Comparison of ENCODE assay signal across 6 cellular contexts in the genomic region with DNA sequence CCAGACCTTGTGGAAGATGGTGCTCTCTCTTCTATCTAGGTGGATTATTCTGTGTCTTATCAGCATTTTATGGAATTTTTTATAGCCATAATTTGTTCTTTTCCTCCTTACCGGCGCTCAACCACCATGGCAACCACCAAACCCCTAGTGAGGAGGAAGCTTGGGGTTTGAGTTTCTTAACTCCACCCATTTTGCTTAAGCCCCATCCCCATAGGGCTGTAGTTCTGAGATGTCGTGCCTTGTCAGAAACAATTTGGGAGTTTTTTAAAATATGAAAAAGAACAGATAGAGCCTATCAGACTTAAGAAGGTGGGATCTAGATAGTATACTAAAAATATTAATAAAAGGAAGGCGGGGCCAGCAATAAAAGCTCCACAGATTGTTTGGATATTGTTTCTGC. TPM values are rescaled to one million over a fixed set of nuclear protein-coding genes. Genes with fewer than 3 reads are reported as not detected.
A peak's percentile ranks its signal among the peaks of the same experiment; 100 is the strongest.
DNase-seq lines count a peak whose midpoint lies in the region; ATAC-seq, FAIRE-seq and TF ChIP-seq lines count a peak whose summit lies in the region.

No MANE protein-coding gene starts in this region.

- SMC1A ChIA-PET in GM12878 (lab: Charles Lee; ENCODE audit: uncharacterized antibody, unreplicated experiment) = interaction anchor here (0.8 to 17.2 kb wide), 14 partner anchors 8 to 88 kb away, joined by 3 to 347 read pairs (median 4); partner anchors contain the start of gene HLA-DMA

- H3K36me3 Mint-ChIP-seq in naive thymus-derived CD8-positive, alpha-beta T cell = peaks cover 20 to 65% (median 45%) of the 10 kb centered on the region in 3 donors

- no peaks in the 10 kb centered on the region for H3K9me3 ChIP-seq in GM12878 (replicated peaks; ENCODE audit: control insufficient read depth, insufficient read depth, low read length)

- FAIRE-seq in GM12878 (lab: Jason Lieb, UNC) = no peak

- H3K4me3 Mint-ChIP-seq in naive thymus-derived CD8-positive, alpha-beta T cell = peak overlapping the region; percentile 78 to 99 (median 99)

- CTCF ChIA-PET in AG04449 (lab: Yijun Ruan, JAX) (interaction anchor here (1.1 to 13.0 kb wide), 7 partner anchors 11 to 274 kb away, joined by 3 to 142 read pairs (median 6); partner anchors contain the start of genes HLA-DMA and TAP2), GM12878 (lab: Yijun Ruan, JAX) (interaction anchor here (0.6 to 13.8 kb wide), 10 partner anchors 9 to 136 kb away, joined by 3 to 162 read pairs (median 5); partner anchors contain the start of genes HLA-DMA and TAP2)

- peaks cover 42 to 61% (median 49%) of the 10 kb centered on the region in 4 donors for H3K4me1 Mint-ChIP-seq in naive thymus-derived CD8-positive, alpha-beta T cell

- H3K9ac ChIP-seq in GM12878 (ENCODE audit: control insufficient read depth, insufficient read depth, low read length) = peak overlapping the region; percentile 85

- ATAC-seq in GM12878 (no peak), HG03159 (IDR thresholded peaks at IDR 0.05; ENCODE audit: unreplicated experiment) (no peak), GM21723 (IDR thresholded peaks at IDR 0.05; ENCODE audit: unreplicated experiment) (no peak)
- ATAC-seq in naive thymus-derived CD8-positive, alpha-beta T cell = peak; percentile 7 to 11

- TF ChIP-seq POLR2A in GM12878 (IDR thresholded peaks at IDR 0.05; ENCODE audit: low read depth, low read length) = no peak

- H3K4me3 ChIP-seq in AG04449 (ENCODE audit: low read depth, low read length) = peak overlapping the region; percentile 92
- peak overlapping the region; percentile 72 for H3K4me3 ChIP-seq in Jurkat, Clone E6-1 (ENCODE audit: low read length)
- H3K4me3 ChIP-seq in GM12878 = peak overlapping the region; percentile 93

- H3K27ac ChIP-seq in GM12878 (ENCODE audit: control insufficient read depth, insufficient read depth) = peak overlapping the region; percentile 79; the same call in 1 of the 2 replicates

- intact Hi-C loops in GM12878 (cut with micrococcal nuclease; ENCODE audit: unreplicated experiment) = loop anchor here (5.0 kb wide), 1 partner anchor 132 kb away; the partner anchor contains the start of gene PSMB8

- no peaks in the 10 kb centered on the region for H3K27me3 ChIP-seq in GM12878 (replicated peaks in 1 of 2; ENCODE audit: control insufficient read depth in 2 of 2, insufficient read depth in 2 of 2, low read length in 1 of 2)

- peaks cover 44% of the 10 kb centered on the region for H4K20me1 ChIP-seq in GM12878 (ENCODE audit: control insufficient read depth, insufficient read depth)

- no peaks in the 10 kb centered on the region; the same call in 1 of the 2 replicates for H3K4me1 ChIP-seq in GM12878 (ENCODE audit: control insufficient read depth, insufficient read depth, low read length)

- H3K9me3 Mint-ChIP-seq in naive thymus-derived CD8-positive, alpha-beta T cell = no peaks in the 10 kb centered on the region

- no peaks in the 10 kb centered on the region for H3K27me3 Mint-ChIP-seq in naive thymus-derived CD8-positive, alpha-beta T cell

- 1% methylated on average over 4 of the region's 4 CpGs for WGBS in GM12878 (ENCODE audit: insufficient coverage, insufficient replicate concordance, low lambda C conversion rate, missing lambda C conversion rate)

- no TSS peak for BruUV-seq in GM12878 (replicated peaks; lab: Mats Ljungman, UMichigan)

- RAD21 ChIA-PET in GM12878 (lab: Charles Lee; ENCODE audit: unreplicated experiment) = interaction anchor here (0.6 to 12.2 kb wide), 9 partner anchors 11 to 496 kb away, joined by 3 to 224 read pairs (median 5); partner anchors contain the start of genes HLA-DMA and HLA-DMB

- no peak overlapping the region for H2AFZ ChIP-seq in GM12878 (ENCODE audit: control insufficient read depth, low read depth, low read length)

- H3K79me2 ChIP-seq in GM12878 (ENCODE audit: control insufficient read depth, insufficient read depth, low read length) = peaks cover 92% of the 10 kb centered on the region

- DNase-seq in AG04449 (ENCODE audit: low read depth, low spot score) (no peak), GM12878 (ENCODE audit: low read depth, low spot score) (no peak)
- no peak for DNase-seq in Jurkat, Clone E6-1 (ENCODE audit: low read depth, low spot score)
- peak in 6 of 10 donors; percentile 30 to 67 (median 58) for DNase-seq in naive thymus-derived CD8-positive, alpha-beta T cell

- H3K27ac Mint-ChIP-seq in naive thymus-derived CD8-positive, alpha-beta T cell = peak overlapping the region; percentile 91 to 100 (median 100)

- POLR2A ChIA-PET in AG04449 (lab: Yijun Ruan, JAX) = interaction anchor here (1.2 to 6.3 kb wide), 5 partner anchors 10 to 275 kb away, joined by 3 to 104 read pairs (median 38); partner anchors contain the start of gene TAP2
- POLR2A ChIA-PET in GM12878 (lab: Charles Lee) = interaction anchor here (0.9 to 16.6 kb wide), 9 partner anchors 9 to 535 kb away, joined by 3 to 486 read pairs (median 12); partner anchors contain the start of genes HLA-DMA, HLA-DMB and TAP2
- POLR2A ChIA-PET in naive thymus-derived CD8-positive, alpha-beta T cell (lab: Charles Lee) = interaction anchor here (0.6 to 21.1 kb wide), 14 partner anchors 8 to 778 kb away, joined by 3 to 510 read pairs (median 24); partner anchors contain the start of genes HLA-DMA, HLA-DMB, PFDN6 and PSMB8

- peaks cover 47 to 52% of the 10 kb centered on the region in 2 experiments for H3K36me3 ChIP-seq in GM12878 (ENCODE audit: control insufficient read depth in 2 of 2, insufficient read depth in 2 of 2, low read length in 1 of 2)

- TF ChIP-seq CTCF in AG04449 (IDR thresholded peaks at IDR 0.05; ENCODE audit: insufficient read depth, low read length, missing control alignments) (no peak), GM12878 (IDR thresholded peaks at IDR 0.05 in 2 of 3, conservative IDR thresholded peaks at IDR 0.05 in 1 of 3; ENCODE audit: control insufficient read depth in 2 of 3, extremely low read depth in 1 of 3, insufficient read depth in 1 of 3, low read depth in 3 of 3, low read length in 3 of 3) (no peak)

- TF ChIP-seq RAD21 in GM12878 (IDR thresholded peaks at IDR 0.05; ENCODE audit: insufficient read depth, low read depth, low read length) = no peak

- no peak for TF ChIP-seq EP300 in GM12878 (IDR thresholded peaks at IDR 0.05; ENCODE audit: borderline replicate concordance in 1 of 2, control insufficient read depth in 1 of 2, low read depth in 2 of 2, low read length in 2 of 2)

- peak overlapping the region; percentile 78; the same call in 1 of the 2 replicates for H3K4me2 ChIP-seq in GM12878 (ENCODE audit: control insufficient read depth, insufficient read depth)

- in situ Hi-C loops in GM12878 (cut with MboI) = loop anchor here (25.0 kb wide), 2 partner anchors 1412 to 1688 kb away; partner anchors contain the start of gene LTA

RNA-seq across cellular contexts. Expression of gene BRD2, which starts 5.5 kb away (rescaled TPM):
- 232 TPM for polyA plus RNA-seq in Jurkat, Clone E6-1 (2012; ENCODE audit: insufficient read depth, insufficient read length)
- total RNA-seq in GM12878 (2013; cell fraction: nucleolus; rRNA removed) = 348 and 373 TPM in 2 replicates
- 127 TPM in 2 replicates for total RNA-seq in GM12878 (2014; rRNA removed)
- 139 and 145 TPM in 2 replicates for total RNA-seq in GM12878 (2014; rRNA removed; fragmentation: Illumina TruSeq; extraction: Trizol)
- 160 and 178 TPM in 2 replicates for total RNA-seq in GM12878 (2021)
- polyA plus RNA-seq in GM12878 (2011; ENCODE audit: low read depth) = 176 TPM
- 218 and 239 TPM in 2 replicates for polyA plus RNA-seq in GM12878 (2011; rRNA removed)
- polyA plus RNA-seq in GM12878 (2011; cell fraction: cytosol; rRNA removed) = 154 and 169 TPM in 2 replicates
- polyA plus RNA-seq in GM12878 (2011; cell fraction: nucleus; rRNA removed) = 392 and 411 TPM in 2 replicates
- 174 and 230 TPM in 2 replicates for polyA plus RNA-seq in GM12878 (2012)
- polyA plus RNA-seq in GM12878 (2014; fragmentation: Illumina TruSeq; extraction: Trizol) = 234 and 289 TPM in 2 replicates
- polyA plus RNA-seq in GM12878 (2014; fragmentation: Nextera tagmentation; extraction: Ambion mirVana) = 100 to 1,000 TPM in 1 of 2 experiments, 10 to 100 TPM in 1; 32.2 to 133 TPM
- polyA plus RNA-seq in GM12878 (2014; rRNA removed) = 180 and 181 TPM in 2 replicates
- polyA plus RNA-seq in GM12878 (2016; fragmentation: Nextera tagmentation; extraction: Ambion mirVana) = 100 to 1,000 TPM; 113 to 118 TPM
- polyA minus RNA-seq in GM12878 (2011; rRNA and poly(A)+ RNA removed) = 122 and 140 TPM in 2 replicates
- 51.2 and 63.0 TPM in 2 replicates for polyA minus RNA-seq in GM12878 (2011; cell fraction: cytosol; rRNA and poly(A)+ RNA removed)
- 133 and 197 TPM in 2 replicates for polyA minus RNA-seq in GM12878 (2011; cell fraction: nucleus; rRNA and poly(A)+ RNA removed)
- total RNA-seq in naive thymus-derived CD8-positive, alpha-beta T cell = 100 to 1,000 TPM; 454 to 455 TPM
- 10 to 100 TPM; 24.5 to 72.8 (median 29.8) TPM for polyA plus RNA-seq in naive thymus-derived CD8-positive, alpha-beta T cell

RNA-seq across cellular contexts. Expression of gene HLA-DMA, which starts 21.0 kb away (rescaled TPM):
- polyA plus RNA-seq in Jurkat, Clone E6-1 (2012; ENCODE audit: insufficient read depth, insufficient read length) = 7.5 TPM
- total RNA-seq in GM12878 (2013; cell fraction: nucleolus; rRNA removed) = 110 and 112 TPM in 2 replicates
- 243 and 269 TPM in 2 replicates for total RNA-seq in GM12878 (2014; rRNA removed)
- 170 and 177 TPM in 2 replicates for total RNA-seq in GM12878 (2014; rRNA removed; fragmentation: Illumina TruSeq; extraction: Trizol)
- total RNA-seq in GM12878 (2021) = 182 and 189 TPM in 2 replicates
- 314 TPM for polyA plus RNA-seq in GM12878 (2011; ENCODE audit: low read depth)
- polyA plus RNA-seq in GM12878 (2011; rRNA removed) = 190 and 290 TPM in 2 replicates
- polyA plus RNA-seq in GM12878 (2011; cell fraction: cytosol; rRNA removed) = 380 and 384 TPM in 2 replicates
- polyA plus RNA-seq in GM12878 (2011; cell fraction: nucleus; rRNA removed) = 478 and 610 TPM in 2 replicates
- 308 and 348 TPM in 2 replicates for polyA plus RNA-seq in GM12878 (2012)
- 327 and 354 TPM in 2 replicates for polyA plus RNA-seq in GM12878 (2014; fragmentation: Illumina TruSeq; extraction: Trizol)
- 100 to 1,000 TPM; 389 to 552 TPM for polyA plus RNA-seq in GM12878 (2014; fragmentation: Nextera tagmentation; extraction: Ambion mirVana)
- 267 and 279 TPM in 2 replicates for polyA plus RNA-seq in GM12878 (2014; rRNA removed)
- 100 to 1,000 TPM; 339 to 378 TPM for polyA plus RNA-seq in GM12878 (2016; fragmentation: Nextera tagmentation; extraction: Ambion mirVana)
- polyA minus RNA-seq in GM12878 (2011; rRNA and poly(A)+ RNA removed) = 119 and 159 TPM in 2 replicates
- 44.9 and 50.8 TPM in 2 replicates for polyA minus RNA-seq in GM12878 (2011; cell fraction: cytosol; rRNA and poly(A)+ RNA removed)
- polyA minus RNA-seq in GM12878 (2011; cell fraction: nucleus; rRNA and poly(A)+ RNA removed) = 45.2 and 51.5 TPM in 2 replicates
- total RNA-seq in naive thymus-derived CD8-positive, alpha-beta T cell = 10 to 100 TPM; 38.7 to 39.7 TPM
- 10 to 100 TPM; 23.7 to 37.4 (median 26.9) TPM for polyA plus RNA-seq in naive thymus-derived CD8-positive, alpha-beta T cell

RNA-seq across cellular contexts. Expression of gene HLA-DMB, which starts 33.1 kb away (rescaled TPM):
- polyA plus RNA-seq in Jurkat, Clone E6-1 (2012; ENCODE audit: insufficient read depth, insufficient read length) = not detected
- total RNA-seq in GM12878 (2013; cell fraction: nucleolus; rRNA removed) = 54.4 and 59.2 TPM in 2 replicates
- total RNA-seq in GM12878 (2014; rRNA removed) (141 and 149 TPM in 2 replicates), GM12878 (2014; rRNA removed; fragmentation: Illumina TruSeq; extraction: Trizol) (117 and 120 TPM in 2 replicates), GM12878 (2021) (106 and 114 TPM in 2 replicates)
- polyA plus RNA-seq in GM12878 (2011; ENCODE audit: low read depth) = 240 TPM
- polyA plus RNA-seq in GM12878 (2011; rRNA removed) (140 and 173 TPM in 2 replicates), GM12878 (2014; fragmentation: Illumina TruSeq; extraction: Trizol) (136 and 158 TPM in 2 replicates), GM12878 (2014; fragmentation: Nextera tagmentation; extraction: Ambion mirVana) (100 to 1,000 TPM; 117 to 170 TPM), GM12878 (2014; rRNA removed) (114 and 116 TPM in 2 replicates), GM12878 (2016; fragmentation: Nextera tagmentation; extraction: Ambion mirVana) (100 to 1,000 TPM; 160 to 168 TPM)
- 172 and 198 TPM in 2 replicates for polyA plus RNA-seq in GM12878 (2011; cell fraction: cytosol; rRNA removed)
- polyA plus RNA-seq in GM12878 (2011; cell fraction: nucleus; rRNA removed) = 112 and 122 TPM in 2 replicates
- polyA plus RNA-seq in GM12878 (2012) = 162 and 237 TPM in 2 replicates
- polyA minus RNA-seq in GM12878 (2011; rRNA and poly(A)+ RNA removed) = 91.9 and 112 TPM in 2 replicates
- polyA minus RNA-seq in GM12878 (2011; cell fraction: cytosol; rRNA and poly(A)+ RNA removed) = 22.9 and 33.3 TPM in 2 replicates
- 25.1 and 32.0 TPM in 2 replicates for polyA minus RNA-seq in GM12878 (2011; cell fraction: nucleus; rRNA and poly(A)+ RNA removed)
- 10 to 100 TPM; 23.0 to 23.5 TPM for total RNA-seq in naive thymus-derived CD8-positive, alpha-beta T cell
- 10 to 100 TPM; 10.8 to 22.5 (median 16.8) TPM for polyA plus RNA-seq in naive thymus-derived CD8-positive, alpha-beta T cell

RNA-seq across cellular contexts. Expression of gene HLA-DOA, which starts 35.5 kb away (rescaled TPM):
- polyA plus RNA-seq in Jurkat, Clone E6-1 (2012; ENCODE audit: insufficient read depth, insufficient read length) = 3.3 TPM
- total RNA-seq in GM12878 (2013; cell fraction: nucleolus; rRNA removed) = 47.7 and 47.9 TPM in 2 replicates
- total RNA-seq in GM12878 (2014; rRNA removed) (99.2 and 108 TPM in 2 replicates), GM12878 (2014; rRNA removed; fragmentation: Illumina TruSeq; extraction: Trizol) (64.6 and 69.1 TPM in 2 replicates), GM12878 (2021) (73.3 and 73.5 TPM in 2 replicates)
- polyA plus RNA-seq in GM12878 (2011; ENCODE audit: low read depth) = 45.0 TPM
- polyA plus RNA-seq in GM12878 (2011; rRNA removed) (31.3 and 46.7 TPM in 2 replicates), GM12878 (2014; fragmentation: Illumina TruSeq; extraction: Trizol) (69.9 and 79.3 TPM in 2 replicates), GM12878 (2014; fragmentation: Nextera tagmentation; extraction: Ambion mirVana) (10 to 100 TPM in 1 of 2 experiments, 1 to 10 TPM in 1; 8.8 to 21.1 TPM), GM12878 (2014; rRNA removed) (99.8 and 104 TPM in 2 replicates), GM12878 (2016; fragmentation: Nextera tagmentation; extraction: Ambion mirVana) (10 to 100 TPM; 44.9 to 47.6 TPM)
- polyA plus RNA-seq in GM12878 (2011; cell fraction: cytosol; rRNA removed) = 77.6 and 86.9 TPM in 2 replicates
- 77.0 and 89.9 TPM in 2 replicates for polyA plus RNA-seq in GM12878 (2011; cell fraction: nucleus; rRNA removed)
- 78.7 and 83.9 TPM in 2 replicates for polyA plus RNA-seq in GM12878 (2012)
- 45.5 and 61.2 TPM in 2 replicates for polyA minus RNA-seq in GM12878 (2011; rRNA and poly(A)+ RNA removed)
- 40.4 and 47.3 TPM in 2 replicates for polyA minus RNA-seq in GM12878 (2011; cell fraction: cytosol; rRNA and poly(A)+ RNA removed)
- polyA minus RNA-seq in GM12878 (2011; cell fraction: nucleus; rRNA and poly(A)+ RNA removed) = 35.9 and 56.4 TPM in 2 replicates
- 10 to 100 TPM; 50.7 to 51.7 TPM for total RNA-seq in naive thymus-derived CD8-positive, alpha-beta T cell
- 10 to 100 TPM; 26.4 to 61.0 (median 33.2) TPM for polyA plus RNA-seq in naive thymus-derived CD8-positive, alpha-beta T cell

Comparison
In these comparisons a context has a peak if more than half of its experiments do, and no peak if none do; other contexts are left out.
1. DNase-seq: peak in naive thymus-derived CD8-positive, alpha-beta T cell (6 of 10); none in AG04449 (single experiment), Jurkat, Clone E6-1 (single experiment) and GM12878 (single experiment).
2. ATAC-seq: peak in naive thymus-derived CD8-positive, alpha-beta T cell (2 of 2); none in GM12878 (single experiment), HG03159 (single experiment) and GM21723 (single experiment).
3. Peak in every context shown above with its lines, with median percentiles within 50 percentile points of each other: H3K4me3 ChIP-seq.